ENCODE assay signal across 8 cellular contexts in the genomic region with DNA sequence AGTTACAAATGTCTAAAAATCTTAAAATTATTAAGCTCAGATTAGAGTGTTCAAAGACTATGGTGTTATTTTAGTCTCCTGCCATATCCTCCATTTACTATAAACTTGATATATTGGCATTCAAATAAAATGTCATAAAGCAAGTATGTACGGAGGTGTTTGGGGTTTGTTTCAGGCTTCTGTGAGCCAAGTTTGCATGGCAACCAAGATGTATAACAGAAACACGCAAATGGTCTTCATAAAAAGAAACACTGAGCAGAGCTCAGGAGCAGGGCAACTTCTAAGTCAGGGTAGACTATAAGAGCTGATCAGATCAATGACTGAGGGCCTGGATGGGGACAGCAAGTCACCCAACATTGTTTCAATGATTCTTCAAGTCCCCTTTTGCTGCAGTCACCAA. TPM values are rescaled to one million over a fixed set of nuclear protein-coding genes. Genes with fewer than 3 reads are reported as not detected.
"Had no signal": no experiment of that assay in that cellular context is flagged by ENCODE, and none has a peak within 500 bp of the region (broad histone marks: within the 10 kb centered on the region; RNA-seq: fewer than 3 reads in every experiment).

No MANE protein-coding gene starts in this region.

- ATAC-seq: HepG2, K562 had no signal

- H3K27ac Mint-ChIP-seq: IgD-negative memory B cell had no signal

- H3K9me3 Mint-ChIP-seq: IgD-negative memory B cell had no signal

- H3K4me3 Mint-ChIP-seq: IgD-negative memory B cell had no signal

- H3K36me3 Mint-ChIP-seq: IgD-negative memory B cell had no signal

- DNase-seq: IMR-90, KBM-7, KG1 had no signal

- H3K4me1 Mint-ChIP-seq: IgD-negative memory B cell had no signal

- FAIRE-seq: HepG2, K562 had no signal

- H3K4me3 ChIP-seq: K562 had no signal

- H3K27ac ChIP-seq: HL-60 had no signal

RNA-seq across cellular contexts. Expression of gene OSR1, which starts 20.5 kb away (rescaled TPM):
- total RNA-seq: HT1080, K562 had no signal
- polyA plus RNA-seq: IgD-negative memory B cell, K562 had no signal
